26 cellular contexts compared by ENCODE assay signal in the genomic region with DNA sequence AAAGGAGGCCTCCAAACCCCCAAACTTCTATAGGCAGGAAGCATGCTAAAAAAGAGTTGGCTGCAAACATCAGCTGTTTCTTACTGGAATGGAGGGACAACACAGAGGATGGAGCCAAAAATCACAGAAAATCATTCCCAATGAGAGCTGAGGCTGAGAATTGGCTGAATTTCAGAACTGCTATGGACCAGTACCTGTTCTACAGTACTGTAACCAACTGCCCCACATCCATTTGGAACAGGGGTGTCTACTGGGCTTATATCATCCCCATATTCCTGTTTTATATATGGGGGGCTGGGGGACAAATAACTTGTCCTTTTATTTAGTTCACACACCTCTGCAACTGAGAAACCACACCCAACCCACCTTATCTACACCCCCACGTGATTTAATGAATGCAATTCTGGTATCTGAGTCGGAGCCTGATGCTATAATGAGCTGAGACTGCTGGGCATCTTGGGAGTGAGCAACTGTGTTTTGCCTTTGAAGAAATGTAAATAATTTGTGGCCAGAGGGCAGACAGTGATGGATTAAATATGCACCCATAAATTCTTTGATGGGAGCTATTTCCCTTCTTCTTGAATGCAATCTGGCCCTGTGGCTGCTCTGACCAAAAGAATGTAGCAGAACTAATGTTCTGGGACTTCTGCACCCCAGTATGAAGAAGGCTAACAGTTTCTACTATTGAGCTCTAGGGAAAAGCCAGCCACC.
DNase-seq lines count a peak whose midpoint lies in the region; ATAC-seq and TF ChIP-seq lines count a peak whose summit lies in the region.
"Had no signal": no experiment of that assay in that cellular context is flagged by ENCODE, and none has a peak within 500 bp of the region (broad histone marks: within the 10 kb centered on the region; RNA-seq: fewer than 3 reads in every experiment).

No MANE protein-coding gene starts in this region.

- no peak overlapping the region for H4K12ac ChIP-seq in trophoblast cell (ENCODE audit: low read depth, low read length)

- no peak overlapping the region for H4K91ac ChIP-seq in trophoblast cell (ENCODE audit: low read depth, low read length)

- H3K4ac ChIP-seq in trophoblast cell (ENCODE audit: low read depth, low read length): no peak overlapping the region

- H3K9ac ChIP-seq in trophoblast cell (ENCODE audit: low read length): no peak overlapping the region
- H3K9ac ChIP-seq: GM23248 had no signal

- H3K4me3 ChIP-seq in PC-9 (no peak overlapping the region), brain microvascular endothelial cell (ENCODE audit: low read depth, low read length) (no peak overlapping the region), trophoblast cell (ENCODE audit: low read depth, low read length) (no peak overlapping the region)
- H3K4me3 ChIP-seq: GM23248, MG63, pancreas, SK-N-MC, tibial nerve had no signal

- H2BK120ac ChIP-seq in trophoblast cell (ENCODE audit: insufficient read depth, low read length, poor library complexity): no peak overlapping the region

- H3K4me1 ChIP-seq in PC-9 (replicated peaks; ENCODE audit: insufficient read depth) (peaks cover 7% of the 10 kb centered on the region), trophoblast cell (ENCODE audit: control insufficient read depth in 1 of 2, insufficient read depth in 2 of 2, low read length in 2 of 2) (no peaks in the 10 kb centered on the region)
- H3K4me1 ChIP-seq: tibial nerve had no signal

- no peaks in the 10 kb centered on the region for H3K9me2 ChIP-seq in PC-9 (ENCODE audit: insufficient read depth)

- intact Hi-C loops in PC-9 (cut with micrococcal nuclease; ENCODE audit: unreplicated experiment): no loop called here

- no peak overlapping the region for H3K18ac ChIP-seq in trophoblast cell (ENCODE audit: low read length)

- H3K4me2 ChIP-seq in PC-9 (peak overlapping the region; percentile 14; the same call in 1 of the 2 replicates), trophoblast cell (ENCODE audit: low read length) (no peak overlapping the region)

- WGBS in trophoblast cell (ENCODE audit: extremely low coverage, insufficient coverage, insufficient read length): no CpG with 5 or more reads among the region's 2 CpGs

- no peak overlapping the region for H2BK12ac ChIP-seq in trophoblast cell (ENCODE audit: low read length)

- no peak overlapping the region for H2BK5ac ChIP-seq in trophoblast cell (ENCODE audit: low read depth, low read length, poor library complexity)

- POLR2A ChIA-PET in PC-9 (lab: Charles Lee; ENCODE audit: unreplicated experiment): no interaction called here

- CTCF ChIA-PET in PC-9 (lab: Charles Lee): no interaction called here

- no peaks in the 10 kb centered on the region for H3K27me3 ChIP-seq in PC-9 (ENCODE audit: insufficient read depth, low read depth)
- no peaks in the 10 kb centered on the region for H3K27me3 ChIP-seq in brain microvascular endothelial cell (replicated peaks)
- H3K27me3 ChIP-seq in trophoblast cell (ENCODE audit: insufficient read depth, low read length): no peaks in the 10 kb centered on the region
- H3K27me3 ChIP-seq: MG63, pancreas, tibial nerve had no signal

- H3K9me3 ChIP-seq in PC-9 (ENCODE audit: insufficient read depth, low read depth) (no peaks in the 10 kb centered on the region; the same call in 1 of the 2 replicates), trophoblast cell (ENCODE audit: insufficient read depth, low read depth, low read length) (no peaks in the 10 kb centered on the region)
- H3K9me3 ChIP-seq: Caco-2, pancreas had no signal

- peak; percentile 95 for DNase-seq in EH (ENCODE audit: low read depth)
- DNase-seq in PC-9: peak in 1 of 2 experiments; percentile 83
- peak; percentile 28 for DNase-seq in brain microvascular endothelial cell
- peak; percentile 17 to 49 for DNase-seq in trophoblast cell
- DNase-seq in activated T-cell treated with anti-CD3 and anti-CD28 coated beads, Interleukin-2, amount 50 U/mL, for 48 hours: no peak
- no peak for DNase-seq in NK-92 treated with Interleukin-12 subunit alpha and Interleukin-12 subunit beta, amount 100 ng/mL, for 24 hours (lab: John Stamatoyannopoulos, UW)
- DNase-seq: activated CD4-positive, CD25-positive, alpha-beta regulatory T cell treated with anti-CD3 and anti-CD28 coated beads, Interleukin-2, amount 50 U/mL, for 72 hours; activated gamma-delta T cell; activated naive CD8-positive, alpha-beta T cell treated with anti-CD3 and anti-CD28 coated beads, Interleukin-2, amount 10 ng/mL, durations not matched to agents 7 days and 5 days; DMS79 treated with DMSO at 0.1 percent for 48 hours; GM23248; head of caudate nucleus; mammary epithelial cell; MG63; NCI-H1105 treated with DMSO at 0.1 percent for 48 hours; NCI-H2029; NCI-H2227 treated with DMSO at 0.1 percent for 48 hours; pancreas; stimulated activated CD4-positive, alpha-beta T cell treated with anti-CD3 and anti-CD28 coated beads, Interleukin-2, amount 100 ng/mL, for 24 hours; T-helper 17 cell had no signal

- H2AFZ ChIP-seq in PC-9: no peak overlapping the region
- H2AFZ ChIP-seq in trophoblast cell (ENCODE audit: insufficient read depth, low read length, poor library complexity): no peak overlapping the region
- H2AFZ ChIP-seq: GM23248 had no signal

- no peak overlapping the region for H4K8ac ChIP-seq in trophoblast cell (ENCODE audit: low read depth, low read length)

- in situ Hi-C loops in brain microvascular endothelial cell (cut with HindIII; ENCODE audit: low pct_ligation_motif_present, low sequenced_read_pairs): no loop called here

- H3K79me2 ChIP-seq in PC-9 (ENCODE audit: low read depth) (peaks cover 9% of the 10 kb centered on the region), trophoblast cell (ENCODE audit: control insufficient read depth, insufficient read depth, low read length, poor library complexity) (no peaks in the 10 kb centered on the region)

- no peak overlapping the region for H3K14ac ChIP-seq in trophoblast cell (ENCODE audit: low read length)

- H3K79me1 ChIP-seq in trophoblast cell (ENCODE audit: low read length): no peaks in the 10 kb centered on the region

- no peak overlapping the region for H3K23ac ChIP-seq in trophoblast cell (ENCODE audit: low read length)

- no peaks in the 10 kb centered on the region for H4K20me1 ChIP-seq in PC-9 (ENCODE audit: insufficient read depth)

- TF ChIP-seq CTCF in PC-9 (conservative IDR thresholded peaks at IDR 0.05) (no peak), brain microvascular endothelial cell (IDR thresholded peaks at IDR 0.05; ENCODE audit: low read depth, low read length, missing control alignments) (no peak)

- peaks cover 5% of the 10 kb centered on the region; the same call in 1 of the 2 replicates for H3F3A ChIP-seq in PC-9 (ENCODE audit: insufficient read depth, low read depth)

- H3K36me3 ChIP-seq in PC-9 (ENCODE audit: low read depth) (no peaks in the 10 kb centered on the region), brain microvascular endothelial cell (replicated peaks) (no peaks in the 10 kb centered on the region), trophoblast cell (ENCODE audit: control insufficient read depth in 1 of 2, insufficient read depth in 2 of 2, low read length in 2 of 2) (no peaks in the 10 kb centered on the region)
- H3K36me3 ChIP-seq: MG63, pancreas, tibial nerve had no signal

- H3K27ac ChIP-seq in PC-9: no peak overlapping the region
- no peak overlapping the region for H3K27ac ChIP-seq in brain microvascular endothelial cell
- H3K27ac ChIP-seq in trophoblast cell (ENCODE audit: low read depth, low read length): no peak overlapping the region
- H3K27ac ChIP-seq: C4-2B, GM23248, pancreas, SK-N-MC, tibial nerve had no signal

- BruUV-seq in PC-9 (replicated peaks; lab: Mats Ljungman, UMichigan): no TSS peak

- no peak for ATAC-seq in HG03175 (IDR thresholded peaks at IDR 0.05; ENCODE audit: unreplicated experiment)
- no peak for ATAC-seq in HG02678 (IDR thresholded peaks at IDR 0.05; ENCODE audit: unreplicated experiment)
- ATAC-seq: pancreas, T-helper 17 cell had no signal

- no peak overlapping the region for H2AK5ac ChIP-seq in trophoblast cell (ENCODE audit: low read length)

Comparison
In these comparisons a context has a peak if more than half of its experiments do, and no peak if none do; other contexts are left out.
1. DNase-seq: peak in EH (single experiment), brain microvascular endothelial cell (single experiment) and trophoblast cell (2 of 2); none in activated T-cell treated with anti-CD3 and anti-CD28 coated beads, Interleukin-2, amount 50 U/mL, for 48 hours (0 of 2) and NK-92 treated with Interleukin-12 subunit alpha and Interleukin-12 subunit beta, amount 100 ng/mL, for 24 hours (single experiment).